Comparison of ENCODE assay signal across 20 cellular contexts in the genomic region with DNA sequence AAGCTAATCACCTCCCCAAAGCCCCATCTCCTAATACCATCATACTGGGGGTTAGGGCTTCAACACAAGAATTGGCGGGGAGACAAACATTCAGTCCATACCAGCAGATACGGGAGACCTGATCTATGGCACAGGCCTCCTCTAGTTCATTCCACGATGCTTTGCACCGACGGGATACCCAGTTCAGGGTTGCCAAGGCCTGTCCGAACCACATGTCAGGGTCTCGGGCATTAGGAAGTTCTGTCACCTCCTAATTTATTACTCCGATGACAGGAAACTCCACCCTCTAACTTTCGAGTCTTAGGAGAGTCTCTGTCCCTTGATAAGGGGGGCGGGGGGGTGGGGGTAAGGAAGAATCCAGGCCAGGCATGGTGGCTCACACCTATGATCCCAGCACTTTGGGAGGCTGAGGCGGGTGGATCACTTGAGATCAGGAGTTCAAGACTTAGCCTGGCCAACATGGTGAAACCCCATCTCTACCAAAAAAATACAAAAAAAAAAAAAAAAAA.
"Had no signal": no experiment of that assay in that cellular context is flagged by ENCODE, and none has a peak within 500 bp of the region (broad histone marks: within the 10 kb centered on the region; RNA-seq: fewer than 3 reads in every experiment).

No MANE protein-coding gene starts in this region.

- H3K27me3 Mint-ChIP-seq: stimulated activated memory B cell treated with anti-CD40 and anti-IgM and Interleukin-4, amounts not matched to agents 10 μg/mL and 1 μg/mL and 100 μg/mL, for 72 hours had no signal

- H3K27ac ChIP-seq: foreskin keratinocyte, neural progenitor cell, ovary, thoracic aorta had no signal

- H3K27ac Mint-ChIP-seq: dendritic cell treated with granulocyte-macrophage colony-stimulating factor and Interleukin-4, amounts not matched to agents 40 ng/mL and 50 ng/mL, for 4 days; immature natural killer cell; natural killer cell treated with Interleukin-12 subunit alpha and Interleukin-12 subunit beta and Interleukin-15 and Interleukin-18, amount 100 ng/mL, for 72 hours; neural progenitor cell; progenitor cell of endocrine pancreas; stimulated activated memory B cell treated with anti-CD40 and anti-IgM and Interleukin-4, amounts not matched to agents 10 μg/mL and 1 μg/mL and 100 μg/mL, for 72 hours; stimulated activated naive CD8-positive, alpha-beta T cell treated with anti-CD3 and anti-CD28 coated beads, Interleukin-15, amount 100 ng/mL, for 72 hours had no signal

- H3K27me3 ChIP-seq: neural progenitor cell, ovary had no signal

- H3K9ac ChIP-seq: neural progenitor cell had no signal

- H3K4me3 Mint-ChIP-seq: dendritic cell treated with granulocyte-macrophage colony-stimulating factor and Interleukin-4, amounts not matched to agents 40 ng/mL and 50 ng/mL, for 4 days; immature natural killer cell; natural killer cell treated with Interleukin-12 subunit alpha and Interleukin-12 subunit beta and Interleukin-15 and Interleukin-18, amount 100 ng/mL, for 72 hours; neural progenitor cell; stimulated activated memory B cell treated with anti-CD40 and anti-IgM and Interleukin-4, amounts not matched to agents 10 μg/mL and 1 μg/mL and 100 μg/mL, for 72 hours; stimulated activated naive CD8-positive, alpha-beta T cell treated with anti-CD3 and anti-CD28 coated beads, Interleukin-15, amount 100 ng/mL, for 72 hours had no signal

- H3K9me3 ChIP-seq: ovary, thoracic aorta had no signal

- H3K4me2 ChIP-seq: neural progenitor cell had no signal

- H3K4me3 ChIP-seq: lung, neural progenitor cell, ovary, thoracic aorta had no signal

- DNase-seq: foreskin keratinocyte; immature natural killer cell; left cardiac atrium; left ventricle myocardium superior; midbrain; nucleus accumbens; ovary; right cardiac atrium; stimulated activated CD4-positive, alpha-beta T cell treated with anti-CD3 and anti-CD28 coated beads, Interleukin-15, amount 100 ng/mL, for 24 hours; stimulated activated CD4-positive, alpha-beta T cell treated with anti-CD3 and anti-CD28 coated beads, Interleukin-1b, Interleukin-23, amount 100 ng/mL, for 48 hours; stimulated activated CD4-positive, alpha-beta T cell treated with anti-CD3 and anti-CD28 coated beads, Interleukin-4, amount 100 ng/mL, for 24 hours; stimulated activated naive CD8-positive, alpha-beta T cell treated with anti-CD3 and anti-CD28 coated beads, Interleukin-15, amount 100 ng/mL, for 72 hours; trophoblast cell had no signal

- H3K36me3 Mint-ChIP-seq: immature natural killer cell; natural killer cell treated with Interleukin-12 subunit alpha and Interleukin-12 subunit beta and Interleukin-15 and Interleukin-18, amount 100 ng/mL, for 72 hours; neural progenitor cell; stimulated activated memory B cell treated with anti-CD40 and anti-IgM and Interleukin-4, amounts not matched to agents 10 μg/mL and 1 μg/mL and 100 μg/mL, for 72 hours had no signal

- H2AFZ ChIP-seq: neural progenitor cell had no signal

- H3K36me3 ChIP-seq: neural progenitor cell, ovary, thoracic aorta had no signal

- H3K9me3 Mint-ChIP-seq: dendritic cell treated with granulocyte-macrophage colony-stimulating factor and Interleukin-4, amounts not matched to agents 40 ng/mL and 50 ng/mL, for 4 days; immature natural killer cell; natural killer cell treated with Interleukin-12 subunit alpha and Interleukin-12 subunit beta and Interleukin-15 and Interleukin-18, amount 100 ng/mL, for 72 hours; neural progenitor cell; stimulated activated memory B cell treated with anti-CD40 and anti-IgM and Interleukin-4, amounts not matched to agents 10 μg/mL and 1 μg/mL and 100 μg/mL, for 72 hours; stimulated activated naive CD8-positive, alpha-beta T cell treated with anti-CD3 and anti-CD28 coated beads, Interleukin-15, amount 100 ng/mL, for 72 hours had no signal
